In genomic region chr7:135662373-135663114, GRCh38 we compare ENCODE assay signal across 8 cellular contexts. TPM values are rescaled to one million over a fixed set of nuclear protein-coding genes. Genes with fewer than 3 reads are reported as not detected.
DNase-seq lines count a peak whose midpoint lies in the region; ATAC-seq and TF ChIP-seq lines count a peak whose summit lies in the region.

Gene STMP1, plus strand, starts transcription at chr7:135662514.

- H3K27me3 Mint-ChIP-seq in activated CD4-positive, alpha-beta T cell treated with anti-CD3 and anti-CD28 coated beads, Interleukin-2, amount 10 ng/mL, durations not matched to agents 7 days and 5 days: no peaks in the 10 kb centered on the region

- H3K4me3 Mint-ChIP-seq in activated CD4-positive, alpha-beta T cell treated with anti-CD3 and anti-CD28 coated beads, Interleukin-2, amount 10 ng/mL, durations not matched to agents 7 days and 5 days: peak within 1 kb of the TSS; percentile 87

- peak within 1 kb of the TSS; percentile 88 for H3K27ac Mint-ChIP-seq in activated CD4-positive, alpha-beta T cell treated with anti-CD3 and anti-CD28 coated beads, Interleukin-2, amount 10 ng/mL, durations not matched to agents 7 days and 5 days

- H3K27ac ChIP-seq in C4-2B (peak within 1 kb of the TSS; percentile 87), coronary artery (peak within 1 kb of the TSS; percentile 93 to 96)

- DNase-seq in NCI-H526 (lab: John Stamatoyannopoulos, UW): peak; percentile 79 to 99
- DNase-seq in activated CD4-positive, alpha-beta T cell treated with anti-CD3 and anti-CD28 coated beads, Interleukin-2, amount 10 ng/mL, durations not matched to agents 7 days and 5 days: peak; percentile 96
- peak; percentile 96 for DNase-seq in coronary artery (ENCODE audit: low spot score)
- DNase-seq in left kidney (ENCODE audit: low read depth, low spot score): peak; percentile 98
- peak; percentile 96 for DNase-seq in stimulated activated CD4-positive, alpha-beta T cell treated with anti-CD3 and anti-CD28 coated beads, Interleukin-1b, Interleukin-23, amount 100 ng/mL, for 48 hours

- H3K4me3 ChIP-seq in coronary artery: peak within 1 kb of the TSS; percentile 83

- ATAC-seq in GM19328 (IDR thresholded peaks at IDR 0.05; ENCODE audit: unreplicated experiment): peak; percentile 90
- ATAC-seq in HG03469 (IDR thresholded peaks at IDR 0.05; ENCODE audit: unreplicated experiment): peak; percentile 80

- peaks cover 10% of the 10 kb centered on the region for H3K36me3 Mint-ChIP-seq in activated CD4-positive, alpha-beta T cell treated with anti-CD3 and anti-CD28 coated beads, Interleukin-2, amount 10 ng/mL, durations not matched to agents 7 days and 5 days (ENCODE audit: low read depth)

- peaks cover 30% of the 10 kb centered on the region for H3K4me1 Mint-ChIP-seq in activated CD4-positive, alpha-beta T cell treated with anti-CD3 and anti-CD28 coated beads, Interleukin-2, amount 10 ng/mL, durations not matched to agents 7 days and 5 days

- CTCF ChIA-PET in activated CD4-positive, alpha-beta T cell treated with anti-CD3 and anti-CD28 coated beads, Interleukin-2, amount 10 ng/mL, durations not matched to agents 7 days and 5 days (lab: Charles Lee): interaction anchor here (0.6 to 3.0 kb wide), 20 partner anchors 9 to 386 kb away, joined by 3 to 22 read pairs (median 4); no protein-coding TSS in a partner anchor

- POLR2A ChIA-PET in activated CD4-positive, alpha-beta T cell treated with anti-CD3 and anti-CD28 coated beads, Interleukin-2, amount 10 ng/mL, durations not matched to agents 7 days and 5 days (lab: Charles Lee): no interaction called here

- H3K9me3 Mint-ChIP-seq in activated CD4-positive, alpha-beta T cell treated with anti-CD3 and anti-CD28 coated beads, Interleukin-2, amount 10 ng/mL, durations not matched to agents 7 days and 5 days: no peaks in the 10 kb centered on the region

- TF ChIP-seq CTCF in C4-2B (conservative IDR thresholded peaks at IDR 0.05) (peak; percentile 69), coronary artery (IDR thresholded peaks at IDR 0.05) (peak; percentile 86)

RNA-seq across cellular contexts. Expression of gene STMP1, which starts in this region (rescaled TPM):
- total RNA-seq in activated CD4-positive, alpha-beta T cell treated with anti-CD3 and anti-CD28 coated beads, Interleukin-2, amount 10 ng/mL, durations not matched to agents 7 days and 5 days: 10 to 100 TPM; 25.2 to 26.0 TPM

Comparison
In these comparisons a context has a peak if more than half of its experiments do, and no peak if none do; other contexts are left out.
1. Peak in every context shown above with its lines: DNase-seq, ATAC-seq, H3K4me3 ChIP-seq and H3K27ac ChIP-seq.